Comparison of ENCODE assay signal across 8 cellular contexts in the genomic region with DNA sequence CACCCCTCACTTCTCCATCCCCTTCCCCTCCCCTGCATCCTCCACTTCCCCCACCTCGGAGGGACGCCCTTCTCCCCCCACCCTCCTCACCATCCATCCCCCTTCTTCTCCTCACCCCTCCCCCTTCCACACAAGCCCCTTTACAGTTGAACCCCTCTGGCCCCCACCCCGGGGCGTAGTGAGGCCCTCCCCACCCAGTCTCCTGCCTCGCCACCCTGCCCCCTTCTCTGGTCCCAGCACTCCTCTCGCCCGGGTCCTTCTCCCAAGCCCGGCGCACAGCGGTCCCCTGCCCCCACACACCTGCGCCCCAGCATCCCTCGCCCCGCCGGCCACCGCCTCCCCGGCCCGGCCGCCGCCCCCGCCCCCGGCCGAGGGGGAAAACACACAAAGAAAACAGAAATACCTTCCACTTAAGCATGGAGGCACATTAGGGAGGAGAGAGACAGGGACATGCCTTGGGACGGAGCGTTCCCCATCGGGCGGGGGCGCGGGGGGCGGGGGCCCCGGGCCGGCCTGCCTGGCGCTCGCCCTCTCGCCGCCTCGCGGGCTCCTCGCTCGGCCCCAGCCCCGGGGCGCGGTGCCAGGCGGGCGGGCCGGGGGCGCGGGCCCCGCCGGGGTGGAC. TPM values are rescaled to one million over a fixed set of nuclear protein-coding genes. Genes with fewer than 3 reads are reported as not detected.
DNase-seq lines count a peak whose midpoint lies in the region; FAIRE-seq and TF ChIP-seq lines count a peak whose summit lies in the region.

No MANE protein-coding gene starts in this region.

- H3K9me3 Mint-ChIP-seq in Calu3 (ENCODE audit: low read depth, unreplicated experiment), result no peaks in the 10 kb centered on the region

- H3K4me3 Mint-ChIP-seq in Calu3 (ENCODE audit: low read depth, unreplicated experiment), result peak overlapping the region; percentile 74

- FAIRE-seq in kidney (lab: Jason Lieb, UNC), result no peak

- H3K4me1 ChIP-seq in colonic mucosa (peaks cover 5% of the 10 kb centered on the region), neuronal stem cell (ENCODE audit: control insufficient read depth in 2 of 2, insufficient read depth in 1 of 2, low read depth in 1 of 2, low read length in 2 of 2) (peaks cover 39 to 40% of the 10 kb centered on the region in 2 donors), kidney (ENCODE audit: control insufficient read depth in 1 of 2, insufficient read depth in 1 of 2, low read depth in 1 of 2, low read length in 2 of 2) (peaks cover 0 to 10% of the 10 kb centered on the region in 2 donors)

- H3K23ac ChIP-seq in neuronal stem cell (ENCODE audit: low read depth, low read length, poor library complexity), result no peak overlapping the region

- H3K36me3 Mint-ChIP-seq in Calu3 (ENCODE audit: insufficient read depth, unreplicated experiment), result peaks cover 31% of the 10 kb centered on the region

- H3K27me3 ChIP-seq in colonic mucosa (peaks cover 9% of the 10 kb centered on the region), neuronal stem cell (ENCODE audit: control insufficient read depth in 3 of 3, insufficient read depth in 3 of 3, low read depth in 1 of 3, low read length in 3 of 3) (peaks cover 0 to 22% (median 15%) of the 10 kb centered on the region in 3 experiments)

- H3K27ac Mint-ChIP-seq in Calu3 (ENCODE audit: unreplicated experiment), result no peak overlapping the region

- peaks cover 33% of the 10 kb centered on the region for H3K4me1 Mint-ChIP-seq in Calu3 (ENCODE audit: low read depth, unreplicated experiment)

- no peak overlapping the region for H2BK5ac ChIP-seq in neuronal stem cell (ENCODE audit: low read length)

- DNase-seq in Calu3, result peak; percentile 65
- DNase-seq in colonic mucosa, result no peak
- DNase-seq in neuronal stem cell (ENCODE audit: low spot score), result peak; percentile 64
- no peak for DNase-seq in middle frontal gyrus (ENCODE audit: extremely low spot score, low spot score)
- no peak for DNase-seq in kidney
- DNase-seq in SKM-1 treated with dmso at 0.1 percent for 144 hours (lab: John Stamatoyannopoulos, UW; ENCODE audit: unreplicated experiment), result no peak
- DNase-seq in effector CD4-positive, alpha-beta T cell, result no peak

- H4K91ac ChIP-seq in neuronal stem cell (ENCODE audit: low read depth, low read length, poor library complexity), result no peak overlapping the region

- peaks cover 99% of the 10 kb centered on the region for H3K27me3 Mint-ChIP-seq in Calu3 (ENCODE audit: unreplicated experiment)

- TF ChIP-seq RAD21 in Ishikawa (IDR thresholded peaks at IDR 0.05; ENCODE audit: low read depth), result no peak

- TF ChIP-seq CTCF in Calu3 (IDR thresholded peaks at IDR 0.05; ENCODE audit: unreplicated experiment) (no peak), colonic mucosa (IDR thresholded peaks at IDR 0.05) (no peak), kidney (IDR thresholded peaks at IDR 0.05; ENCODE audit: borderline replicate concordance, extremely low read depth, insufficient read depth) (no peak)

- H3K4me3 ChIP-seq in colonic mucosa (peak overlapping the region; percentile 20), neuronal stem cell (ENCODE audit: low read length in 2 of 2) (peak overlapping the region; percentile 66 to 81), kidney (ENCODE audit: low read length in 2 of 2) (no peak overlapping the region)

- H3K9ac ChIP-seq in colonic mucosa (ENCODE audit: low read depth in 2 of 2, low read length in 2 of 2) (no peak overlapping the region), neuronal stem cell (ENCODE audit: low read depth, low read length, poor library complexity) (peak overlapping the region; percentile 82), kidney (ENCODE audit: low read length in 2 of 2) (no peak overlapping the region)

- BruUV-seq in Calu3 (replicated peaks; lab: Mats Ljungman, UMichigan), result no TSS peak

- H3K36me3 ChIP-seq in colonic mucosa (no peaks in the 10 kb centered on the region), neuronal stem cell (replicated peaks in 1 of 2; ENCODE audit: control insufficient read depth in 2 of 2, insufficient read depth in 2 of 2, low read length in 2 of 2) (no peaks in the 10 kb centered on the region), kidney (ENCODE audit: control insufficient read depth in 1 of 2, insufficient read depth in 2 of 2, low read length in 2 of 2) (no peaks in the 10 kb centered on the region)

- peak overlapping the region; percentile 90 for H3K18ac ChIP-seq in neuronal stem cell (ENCODE audit: low read length)

- H2BK120ac ChIP-seq in neuronal stem cell (ENCODE audit: low read depth, low read length), result peak overlapping the region; percentile 95

- no peak overlapping the region for H2BK12ac ChIP-seq in neuronal stem cell (ENCODE audit: low read length)

- H3K4ac ChIP-seq in neuronal stem cell (ENCODE audit: low read length), result peak overlapping the region; percentile 66

- CTCF ChIA-PET in Calu3 (lab: Charles Lee), result interaction anchor here (0.6 to 7.2 kb wide), 19 partner anchors 10 to 1587 kb away, joined by 3 to 103 read pairs (median 7); no protein-coding TSS in a partner anchor

- no peak overlapping the region for H4K8ac ChIP-seq in neuronal stem cell (ENCODE audit: low read depth, low read length)

- WGBS in neuronal stem cell (ENCODE audit: extremely low coverage in 2 of 2, insufficient read length in 2 of 2, insufficient replicate concordance in 1 of 2), 2 donors, result no CpG with 5 or more reads among the region's 49 CpGs

- no peak overlapping the region for H3K14ac ChIP-seq in neuronal stem cell (ENCODE audit: low read length)

- peak overlapping the region; percentile 99 for H2AK5ac ChIP-seq in neuronal stem cell (ENCODE audit: low read depth, low read length)

- H3K79me1 ChIP-seq in neuronal stem cell (ENCODE audit: low read depth, low read length), result peaks cover 9% of the 10 kb centered on the region

- H2BK15ac ChIP-seq in neuronal stem cell (ENCODE audit: low read length), result peak overlapping the region; percentile 44

- H3K9me3 ChIP-seq in colonic mucosa (no peaks in the 10 kb centered on the region), neuronal stem cell (replicated peaks in 1 of 2; ENCODE audit: control insufficient read depth in 2 of 2, insufficient read depth in 1 of 2, low read depth in 1 of 2, low read length in 2 of 2) (no peaks in the 10 kb centered on the region), kidney (ENCODE audit: control insufficient read depth in 1 of 2, low read length in 2 of 2) (no peaks in the 10 kb centered on the region)

- TF ChIP-seq EP300 in Ishikawa (IDR thresholded peaks at IDR 0.05; ENCODE audit: borderline replicate concordance), result no peak

- H3K4me2 ChIP-seq in neuronal stem cell (ENCODE audit: insufficient read depth, low read length, poor library complexity, severe bottlenecking), result peak overlapping the region; percentile 81

- H3K27ac ChIP-seq in colonic mucosa (no peak overlapping the region), neuronal stem cell (replicated peaks; ENCODE audit: low read length) (peak overlapping the region; percentile 72), kidney (ENCODE audit: low read depth in 2 of 2, low read length in 2 of 2) (no peak overlapping the region)

- intact Hi-C loops in Calu3 (cut with micrococcal nuclease; ENCODE audit: unreplicated experiment), result no loop called here
- intact Hi-C loops in colonic mucosa (cut with DNase I), result no loop called here
- intact Hi-C loops in kidney (cut with DNase I), result no loop called here

- peak overlapping the region; percentile 97 for H2AFZ ChIP-seq in neuronal stem cell (ENCODE audit: low read length)

TF ChIP-seq in Ishikawa, 13 proteins besides CTCF, POLR2A, EP300 and RAD21:
- no peak for TF ChIP-seq TAF1 (IDR thresholded peaks at IDR 0.05; ENCODE audit: low read depth)
- no peak; the same call in 1 of the 2 replicates for TF ChIP-seq ZBTB7A (IDR thresholded peaks at IDR 0.05; ENCODE audit: low read depth)
- no peak for TF ChIP-seq FOXM1 (IDR thresholded peaks at IDR 0.05; ENCODE audit: borderline replicate concordance, low read depth)
- TF ChIP-seq EGR1 (IDR thresholded peaks at IDR 0.05), result 0 out of 2 replicates have a peak, but pooled peaks have one; percentile 23

RNA-seq across cellular contexts. Expression of gene SRCIN1, which starts 0.4 kb away (rescaled TPM):
- 46.6 and 46.7 TPM in 2 replicates for total RNA-seq in Calu3 (2022)
- total RNA-seq in colonic mucosa, result 1 to 10 TPM; 1.1 to 4.2 TPM
- 7.3 TPM for polyA plus RNA-seq in neuronal stem cell (2013, experiment 1 of 2)
- polyA plus RNA-seq in neuronal stem cell (2013, experiment 2 of 2), result 7.4 TPM
- 6.1 TPM for total RNA-seq in kidney
- polyA plus RNA-seq in kidney (ENCODE audit: insufficient read depth, low read depth, low replicate concordance), result 0.34 TPM

Comparison
In these comparisons a context has a peak if more than half of its experiments do, and no peak if none do; other contexts are left out.
1. DNase-seq: peak in Calu3 (single experiment) and neuronal stem cell (single experiment); none in colonic mucosa (single experiment), middle frontal gyrus (single experiment), kidney (single experiment), SKM-1 treated with dmso at 0.1 percent for 144 hours (single experiment) and effector CD4-positive, alpha-beta T cell (single experiment).
2. H3K4me3 ChIP-seq: peak in colonic mucosa (single experiment) and neuronal stem cell (2 of 2); none in kidney (0 of 2).